31 cellular contexts compared by ENCODE assay signal in genomic region chr11:33125025-33125424, GRCh38.
"Had no signal": no experiment of that assay in that cellular context is flagged by ENCODE, and none has a peak within 500 bp of the region (broad histone marks: within the 10 kb centered on the region; RNA-seq: fewer than 3 reads in every experiment).

No MANE protein-coding gene starts in this region.

- H3K9me3 ChIP-seq: adrenal gland, body of pancreas, esophagus muscularis mucosa, gastrocnemius medialis, heart left ventricle had no signal

- H3K9me3 Mint-ChIP-seq: activated CD4-positive, alpha-beta memory T cell treated with anti-CD3 and anti-CD28 coated beads, Interleukin-2, amount 10 ng/mL, durations not matched to agents 7 days and 5 days; activated CD4-positive, alpha-beta T cell treated with anti-CD3 and anti-CD28 coated beads, Interleukin-2, amount 10 ng/mL, durations not matched to agents 7 days and 5 days; activated naive CD8-positive, alpha-beta T cell treated with anti-CD3 and anti-CD28 coated beads, Interleukin-2, amount 50 U/mL, for 24 hours; activated T-cell treated with anti-CD3 and anti-CD28 coated beads, Interleukin-2, amount 50 U/mL, for 24 hours; activated T-cell treated with anti-CD3 and anti-CD28 coated beads, Interleukin-2, amount 50 U/mL, for 72 hours; dendritic cell treated with granulocyte-macrophage colony-stimulating factor and Interleukin-4, amounts not matched to agents 40 ng/mL and 50 ng/mL, for 4 days; effector memory CD8-positive, alpha-beta T cell had no signal

- H3K27ac ChIP-seq: adrenal gland, body of pancreas, coronary artery, dorsolateral prefrontal cortex, esophagus muscularis mucosa, foreskin keratinocyte, gastrocnemius medialis, heart left ventricle, hepatocyte had no signal

- H3K36me3 ChIP-seq: adrenal gland, gastrocnemius medialis had no signal

- H3K4me1 ChIP-seq: adrenal gland, esophagus muscularis mucosa, foreskin keratinocyte, gastrocnemius medialis had no signal

- H3K27me3 ChIP-seq: adrenal gland, body of pancreas, dorsolateral prefrontal cortex, esophagus muscularis mucosa, foreskin keratinocyte, gastrocnemius medialis, heart left ventricle, hepatocyte had no signal

- DNase-seq: activated CD4-positive, alpha-beta memory T cell treated with anti-CD3 and anti-CD28 coated beads, Interleukin-2, amount 10 ng/mL, durations not matched to agents 7 days and 5 days; activated CD4-positive, alpha-beta T cell treated with anti-CD3 and anti-CD28 coated beads for 1 hour; activated CD4-positive, alpha-beta T cell treated with anti-CD3 and anti-CD28 coated beads for 4 hours; activated CD4-positive, alpha-beta T cell treated with anti-CD3 and anti-CD28 coated beads, Interleukin-2, amount 10 ng/mL, durations not matched to agents 7 days and 5 days; activated CD4-positive, alpha-beta T cell treated with anti-CD3 and anti-CD28 coated beads, Interleukin-2, amount 50 U/mL, for 4 hours; activated CD8-positive, alpha-beta memory T cell treated with anti-CD3 and anti-CD28 coated beads, Interleukin-2, amount 50 U/mL, for 48 hours; activated gamma-delta T cell; activated naive CD4-positive, alpha-beta T cell; activated naive CD4-positive, alpha-beta T cell treated with anti-CD3 and anti-CD28 coated beads, Interleukin-2, amount 50 U/mL, for 16 hours; activated naive CD8-positive, alpha-beta T cell treated with anti-CD3 and anti-CD28 coated beads for 36 hours; activated naive CD8-positive, alpha-beta T cell treated with anti-CD3 and anti-CD28 coated beads, Interleukin-2, amount 50 U/mL, for 24 hours; activated T-cell treated with anti-CD3 and anti-CD28 coated beads for 4 hours; activated T-cell treated with anti-CD3 and anti-CD28 coated beads, Interleukin-2, amount 50 U/mL, for 24 hours; activated T-cell treated with anti-CD3 and anti-CD28 coated beads, Interleukin-2, amount 50 U/mL, for 72 hours; adrenal gland; amygdala; aorta; body of pancreas; central memory CD4-positive, alpha-beta T cell; dorsolateral prefrontal cortex; effector memory CD8-positive, alpha-beta T cell; erythroblast; foreskin keratinocyte; gastrocnemius medialis; glutamatergic neuron; heart left ventricle; T-helper 2 cell had no signal

- H3K27me3 Mint-ChIP-seq: activated CD4-positive, alpha-beta memory T cell treated with anti-CD3 and anti-CD28 coated beads, Interleukin-2, amount 10 ng/mL, durations not matched to agents 7 days and 5 days; activated CD4-positive, alpha-beta T cell treated with anti-CD3 and anti-CD28 coated beads, Interleukin-2, amount 10 ng/mL, durations not matched to agents 7 days and 5 days; activated naive CD8-positive, alpha-beta T cell treated with anti-CD3 and anti-CD28 coated beads for 36 hours; activated naive CD8-positive, alpha-beta T cell treated with anti-CD3 and anti-CD28 coated beads, Interleukin-2, amount 50 U/mL, for 24 hours; activated T-cell treated with anti-CD3 and anti-CD28 coated beads, Interleukin-2, amount 50 U/mL, for 24 hours; dendritic cell treated with granulocyte-macrophage colony-stimulating factor and Interleukin-4, amounts not matched to agents 40 ng/mL and 50 ng/mL, for 4 days; effector memory CD8-positive, alpha-beta T cell had no signal

- ATAC-seq: activated naive CD8-positive, alpha-beta T cell treated with anti-CD3 and anti-CD28 coated beads, Interleukin-2, amount 50 U/mL, for 24 hours; activated T-cell treated with anti-CD3 and anti-CD28 coated beads, Interleukin-2, amount 50 U/mL, for 72 hours; body of pancreas; effector memory CD8-positive, alpha-beta T cell; foreskin keratinocyte; gastrocnemius medialis; heart left ventricle had no signal

- H3K4me3 ChIP-seq: adrenal gland, body of pancreas, coronary artery, dorsolateral prefrontal cortex, esophagus muscularis mucosa, gastrocnemius medialis, heart left ventricle, hepatocyte had no signal

- H2AFZ ChIP-seq: hepatocyte had no signal

- H3K27ac Mint-ChIP-seq: activated CD4-positive, alpha-beta memory T cell treated with anti-CD3 and anti-CD28 coated beads, Interleukin-2, amount 10 ng/mL, durations not matched to agents 7 days and 5 days; activated CD4-positive, alpha-beta T cell treated with anti-CD3 and anti-CD28 coated beads, Interleukin-2, amount 10 ng/mL, durations not matched to agents 7 days and 5 days; activated naive CD8-positive, alpha-beta T cell treated with anti-CD3 and anti-CD28 coated beads for 36 hours; activated T-cell treated with anti-CD3 and anti-CD28 coated beads, Interleukin-2, amount 50 U/mL, for 24 hours; activated T-cell treated with anti-CD3 and anti-CD28 coated beads, Interleukin-2, amount 50 U/mL, for 72 hours; dendritic cell treated with granulocyte-macrophage colony-stimulating factor and Interleukin-4, amounts not matched to agents 40 ng/mL and 50 ng/mL, for 4 days; effector memory CD8-positive, alpha-beta T cell had no signal

- H3K4me2 ChIP-seq: hepatocyte had no signal

- H3K4me3 Mint-ChIP-seq: activated CD4-positive, alpha-beta memory T cell treated with anti-CD3 and anti-CD28 coated beads, Interleukin-2, amount 10 ng/mL, durations not matched to agents 7 days and 5 days; activated CD4-positive, alpha-beta T cell treated with anti-CD3 and anti-CD28 coated beads, Interleukin-2, amount 10 ng/mL, durations not matched to agents 7 days and 5 days; activated naive CD8-positive, alpha-beta T cell treated with anti-CD3 and anti-CD28 coated beads for 36 hours; activated naive CD8-positive, alpha-beta T cell treated with anti-CD3 and anti-CD28 coated beads, Interleukin-2, amount 50 U/mL, for 24 hours; activated T-cell treated with anti-CD3 and anti-CD28 coated beads, Interleukin-2, amount 50 U/mL, for 24 hours; activated T-cell treated with anti-CD3 and anti-CD28 coated beads, Interleukin-2, amount 50 U/mL, for 72 hours; dendritic cell treated with granulocyte-macrophage colony-stimulating factor and Interleukin-4, amounts not matched to agents 40 ng/mL and 50 ng/mL, for 4 days; effector memory CD8-positive, alpha-beta T cell had no signal

- H3K79me2 ChIP-seq: hepatocyte had no signal
